ENCODE assay signal across 1 cellular context in the genomic region with DNA sequence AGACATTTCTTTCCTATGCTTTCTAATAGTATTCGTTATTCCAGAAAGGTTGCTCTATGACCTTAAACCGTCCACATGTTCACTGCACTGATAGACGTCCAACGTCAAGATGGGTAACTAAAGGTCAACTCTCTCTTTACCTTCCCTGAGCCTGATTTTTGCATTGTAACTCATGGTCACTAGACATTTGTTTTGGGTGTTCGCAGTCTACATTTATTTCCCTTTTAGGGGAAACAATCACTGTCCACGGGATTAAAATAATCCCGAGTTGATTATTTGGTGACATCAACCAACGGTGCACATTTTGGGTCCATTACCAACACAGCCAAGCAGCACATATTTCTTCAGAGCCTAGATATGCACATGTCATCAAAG.
TF ChIP-seq lines count a peak whose summit lies in the region.

No MANE protein-coding gene starts in this region.

TF ChIP-seq in HepG2, 621 proteins besides CTCF, POLR2A, EP300 and RAD21 (continued from another document):
- TF ChIP-seq, protein P1, sequence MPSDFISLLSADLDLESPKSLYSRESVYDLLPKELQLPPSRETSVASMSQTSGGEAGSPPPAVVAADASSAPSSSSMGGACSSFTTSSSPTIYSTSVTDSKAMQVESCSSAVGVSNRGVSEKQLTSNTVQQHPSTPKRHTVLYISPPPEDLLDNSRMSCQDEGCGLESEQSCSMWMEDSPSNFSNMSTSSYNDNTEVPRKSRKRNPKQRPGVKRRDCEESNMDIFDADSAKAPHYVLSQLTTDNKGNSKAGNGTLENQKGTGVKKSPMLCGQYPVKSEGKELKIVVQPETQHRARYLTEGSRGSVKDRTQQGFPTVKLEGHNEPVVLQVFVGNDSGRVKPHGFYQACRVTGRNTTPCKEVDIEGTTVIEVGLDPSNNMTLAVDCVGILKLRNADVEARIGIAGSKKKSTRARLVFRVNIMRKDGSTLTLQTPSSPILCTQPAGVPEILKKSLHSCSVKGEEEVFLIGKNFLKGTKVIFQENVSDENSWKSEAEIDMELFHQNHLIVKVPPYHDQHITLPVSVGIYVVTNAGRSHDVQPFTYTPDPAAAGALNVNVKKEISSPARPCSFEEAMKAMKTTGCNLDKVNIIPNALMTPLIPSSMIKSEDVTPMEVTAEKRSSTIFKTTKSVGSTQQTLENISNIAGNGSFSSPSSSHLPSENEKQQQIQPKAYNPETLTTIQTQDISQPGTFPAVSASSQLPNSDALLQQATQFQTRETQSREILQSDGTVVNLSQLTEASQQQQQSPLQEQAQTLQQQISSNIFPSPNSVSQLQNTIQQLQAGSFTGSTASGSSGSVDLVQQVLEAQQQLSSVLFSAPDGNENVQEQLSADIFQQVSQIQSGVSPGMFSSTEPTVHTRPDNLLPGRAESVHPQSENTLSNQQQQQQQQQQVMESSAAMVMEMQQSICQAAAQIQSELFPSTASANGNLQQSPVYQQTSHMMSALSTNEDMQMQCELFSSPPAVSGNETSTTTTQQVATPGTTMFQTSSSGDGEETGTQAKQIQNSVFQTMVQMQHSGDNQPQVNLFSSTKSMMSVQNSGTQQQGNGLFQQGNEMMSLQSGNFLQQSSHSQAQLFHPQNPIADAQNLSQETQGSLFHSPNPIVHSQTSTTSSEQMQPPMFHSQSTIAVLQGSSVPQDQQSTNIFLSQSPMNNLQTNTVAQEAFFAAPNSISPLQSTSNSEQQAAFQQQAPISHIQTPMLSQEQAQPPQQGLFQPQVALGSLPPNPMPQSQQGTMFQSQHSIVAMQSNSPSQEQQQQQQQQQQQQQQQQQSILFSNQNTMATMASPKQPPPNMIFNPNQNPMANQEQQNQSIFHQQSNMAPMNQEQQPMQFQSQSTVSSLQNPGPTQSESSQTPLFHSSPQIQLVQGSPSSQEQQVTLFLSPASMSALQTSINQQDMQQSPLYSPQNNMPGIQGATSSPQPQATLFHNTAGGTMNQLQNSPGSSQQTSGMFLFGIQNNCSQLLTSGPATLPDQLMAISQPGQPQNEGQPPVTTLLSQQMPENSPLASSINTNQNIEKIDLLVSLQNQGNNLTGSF (CRISPR knock-in tag; IDR thresholded peaks at IDR 0.05), result no peak
- peak; percentile 41; the same call in 1 of the 2 replicates for TF ChIP-seq EHMT2 (IDR thresholded peaks at IDR 0.05; ENCODE audit: borderline replicate concordance, low read depth, low read length)
- peak; percentile 66 for TF ChIP-seq RXRB (CRISPR knock-in tag; IDR thresholded peaks at IDR 0.05; ENCODE audit: borderline replicate concordance)
- peak; percentile 45 for TF ChIP-seq RARA (CRISPR knock-in tag; IDR thresholded peaks at IDR 0.05)
- 0 out of 2 replicates have a peak, but pooled peaks have one; percentile 8 for TF ChIP-seq MEIS1 (CRISPR knock-in tag; IDR thresholded peaks at IDR 0.05; ENCODE audit: borderline replicate concordance)
- no peak for TF ChIP-seq ZNF33B (CRISPR knock-in tag; IDR thresholded peaks at IDR 0.05)
- TF ChIP-seq LCORL (IDR thresholded peaks at IDR 0.05), result no peak
- 0 out of 2 replicates have a peak, but pooled peaks have one; percentile 6 for TF ChIP-seq LCORL (CRISPR knock-in tag; IDR thresholded peaks at IDR 0.05)
- no peak for TF ChIP-seq ETV5 (CRISPR knock-in tag; IDR thresholded peaks at IDR 0.05; ENCODE audit: borderline replicate concordance)
- TF ChIP-seq CREB1 (IDR thresholded peaks at IDR 0.05), result no peak
- peak; percentile 8; the same call in 1 of the 2 replicates for TF ChIP-seq CREB1 (CRISPR knock-in tag; IDR thresholded peaks at IDR 0.05)
- TF ChIP-seq NR2F6 (IDR thresholded peaks at IDR 0.05), result peak; percentile 27; the same call in 1 of the 2 replicates
- TF ChIP-seq NR2F6 (CRISPR knock-in tag; IDR thresholded peaks at IDR 0.05), result peak; percentile 46
- 0 out of 2 replicates have a peak, but pooled peaks have one; percentile 9 for TF ChIP-seq PHF20 (CRISPR knock-in tag; IDR thresholded peaks at IDR 0.05)
- TF ChIP-seq ZNF329 (CRISPR knock-in tag; IDR thresholded peaks at IDR 0.05; ENCODE audit: low read depth), result 0 out of 2 replicates have a peak, but pooled peaks have one; percentile 2
- TF ChIP-seq NR2F1 (CRISPR knock-in tag; IDR thresholded peaks at IDR 0.05), result peak in 1 of 2 experiments; percentile 18; a peak in 1 of 4 replicates
- 0 out of 2 replicates have a peak, but pooled peaks have one; percentile 8 for TF ChIP-seq PAWR (CRISPR knock-in tag; IDR thresholded peaks at IDR 0.05; ENCODE audit: borderline replicate concordance)
- no peak for TF ChIP-seq CHD2 (IDR thresholded peaks at IDR 0.05; ENCODE audit: low read depth, low read length)
- TF ChIP-seq SOX6 (IDR thresholded peaks at IDR 0.05), result no peak
- 0 out of 2 replicates have a peak, but pooled peaks have one; percentile 2 for TF ChIP-seq SOX6 (CRISPR knock-in tag; IDR thresholded peaks at IDR 0.05)
TF ChIP-seq in HepG2: peak in this region for 15.
